16 cellular contexts compared by ENCODE assay signal in the genomic region with DNA sequence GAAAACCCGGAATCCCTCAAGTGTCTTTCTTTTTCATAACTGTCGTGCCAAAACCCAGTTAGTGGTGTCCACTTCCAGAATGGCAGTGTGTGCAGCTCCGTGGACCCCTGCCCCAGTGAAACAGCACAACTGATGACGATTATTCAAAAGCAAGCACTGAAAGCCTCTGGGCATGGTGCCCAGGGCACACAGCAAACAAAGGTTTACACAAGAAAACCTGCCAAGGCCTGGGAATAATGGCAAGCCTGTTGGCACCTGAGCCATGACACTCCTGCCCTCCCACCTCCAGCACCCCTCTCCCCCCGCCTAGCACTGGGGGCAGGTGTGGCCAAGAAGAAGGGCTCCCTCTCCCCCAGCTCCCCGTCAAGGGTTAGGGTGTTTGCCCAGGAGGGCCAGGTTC. TPM values are rescaled to one million over a fixed set of nuclear protein-coding genes. Genes with fewer than 3 reads are reported as not detected.
DNase-seq lines count a peak whose midpoint lies in the region; ATAC-seq and TF ChIP-seq lines count a peak whose summit lies in the region.
"Had no signal": no experiment of that assay in that cellular context is flagged by ENCODE, and none has a peak within 500 bp of the region (broad histone marks: within the 10 kb centered on the region; RNA-seq: fewer than 3 reads in every experiment).

No MANE protein-coding gene starts in this region.

- POLR2A ChIA-PET in PC-3 (lab: Charles Lee; ENCODE audit: unreplicated experiment), result no interaction called here
- POLR2A ChIA-PET in activated CD4-positive, alpha-beta T cell treated with anti-CD3 and anti-CD28 coated beads, Interleukin-2, amount 10 ng/mL, durations not matched to agents 7 days and 5 days (lab: Charles Lee), result no interaction called here

- peaks cover 10% of the 10 kb centered on the region for H3K36me3 Mint-ChIP-seq in activated CD4-positive, alpha-beta T cell treated with anti-CD3 and anti-CD28 coated beads, Interleukin-2, amount 10 ng/mL, durations not matched to agents 7 days and 5 days (ENCODE audit: low read depth)
- H3K36me3 Mint-ChIP-seq: activated naive CD8-positive, alpha-beta T cell treated with anti-CD3 and anti-CD28 coated beads, Interleukin-2, amount 10 ng/mL, durations not matched to agents 7 days and 5 days had no signal

- no peaks in the 10 kb centered on the region for H3K27me3 Mint-ChIP-seq in activated CD4-positive, alpha-beta T cell treated with anti-CD3 and anti-CD28 coated beads, Interleukin-2, amount 10 ng/mL, durations not matched to agents 7 days and 5 days
- H3K27me3 Mint-ChIP-seq: activated naive CD8-positive, alpha-beta T cell treated with anti-CD3 and anti-CD28 coated beads, Interleukin-2, amount 10 ng/mL, durations not matched to agents 7 days and 5 days had no signal

- no peaks in the 10 kb centered on the region for H3K27me3 ChIP-seq in PC-3 (ENCODE audit: low read length)
- H3K27me3 ChIP-seq: BE2C, MG63 had no signal

- no peak overlapping the region for H3K9ac ChIP-seq in PC-3 (ENCODE audit: low read length)
- H3K9ac ChIP-seq: parathyroid adenoma had no signal

- no TSS peak for BruUV-seq in PC-3 (replicated peaks; lab: Mats Ljungman, UMichigan)

- peak overlapping the region; percentile 59 for H3K27ac ChIP-seq in PC-3 (ENCODE audit: low read length)
- H3K27ac ChIP-seq: parathyroid adenoma had no signal

- peak; percentile 64 for DNase-seq in DMS153 treated with DMSO at 0.1 percent for 48 hours (lab: John Stamatoyannopoulos, UW; ENCODE audit: unreplicated experiment)
- peak; percentile 28 for DNase-seq in NCI-H128 (lab: John Stamatoyannopoulos, UW; ENCODE audit: unreplicated experiment)
- DNase-seq in PC-3, result peak; percentile 69
- DNase-seq in mucosa of descending colon, result peak; percentile 63 to 71 (median 66)
- DNase-seq in kidney glomerular epithelial cell (lab: John Stamatoyannopoulos, UW), result no peak
- DNase-seq in activated CD4-positive, alpha-beta T cell treated with anti-CD3 and anti-CD28 coated beads, Interleukin-2, amount 10 ng/mL, durations not matched to agents 7 days and 5 days, result no peak
- DNase-seq: activated naive CD8-positive, alpha-beta T cell treated with anti-CD3 and anti-CD28 coated beads, Interleukin-2, amount 10 ng/mL, durations not matched to agents 7 days and 5 days; BE2C; MG63; NCI-H524; T-helper 2 cell had no signal

- peaks cover 39% of the 10 kb centered on the region for H3K4me1 Mint-ChIP-seq in activated CD4-positive, alpha-beta T cell treated with anti-CD3 and anti-CD28 coated beads, Interleukin-2, amount 10 ng/mL, durations not matched to agents 7 days and 5 days

- no peak for TF ChIP-seq CTCF in PC-3 (conservative IDR thresholded peaks at IDR 0.05; ENCODE audit: low read depth, low read length)
- no peak for TF ChIP-seq CTCF in mucosa of descending colon (IDR thresholded peaks at IDR 0.05)

- no peak overlapping the region for H2AFZ ChIP-seq in PC-3 (ENCODE audit: low read length)
- H2AFZ ChIP-seq: parathyroid adenoma had no signal

- CTCF ChIA-PET in PC-3 (lab: Charles Lee), result no interaction called here
- CTCF ChIA-PET in activated CD4-positive, alpha-beta T cell treated with anti-CD3 and anti-CD28 coated beads, Interleukin-2, amount 10 ng/mL, durations not matched to agents 7 days and 5 days (lab: Charles Lee), result interaction anchor here (0.7 to 4.2 kb wide), 5 partner anchors 8 to 66 kb away, joined by 3 to 19 read pairs (median 3); a partner anchor contains a TSS

- H3K4me3 ChIP-seq in PC-3 (ENCODE audit: low read length) (peak overlapping the region; percentile 27; the same call in 1 of the 2 replicates), mucosa of descending colon (no peak overlapping the region)
- H3K4me3 ChIP-seq: MG63 had no signal

- H3K36me3 ChIP-seq in PC-3 (ENCODE audit: low read depth, low read length) (peaks cover 6% of the 10 kb centered on the region; the same call in 1 of the 2 replicates), mucosa of descending colon (ENCODE audit: low read depth) (no peaks in the 10 kb centered on the region)

- H4K20me1 ChIP-seq in PC-3 (ENCODE audit: low read length), result no peaks in the 10 kb centered on the region

- peak overlapping the region; percentile 67 for H3K4me2 ChIP-seq in PC-3 (ENCODE audit: low read length)

- intact Hi-C loops in PC-3 (cut with micrococcal nuclease) (no loop called here), mucosa of descending colon (cut with DNase I, micrococcal nuclease) (no loop called here)

- H3F3A ChIP-seq in PC-3 (ENCODE audit: low read length, unreplicated experiment), result no peaks in the 10 kb centered on the region

- ATAC-seq in PC-3 (peak; percentile 24), mucosa of descending colon (peak; percentile 34), GM18858 (IDR thresholded peaks at IDR 0.05; ENCODE audit: unreplicated experiment) (no peak), GM21423 (IDR thresholded peaks at IDR 0.05; ENCODE audit: unreplicated experiment) (no peak)

- no peaks in the 10 kb centered on the region for H3K9me3 Mint-ChIP-seq in activated CD4-positive, alpha-beta T cell treated with anti-CD3 and anti-CD28 coated beads, Interleukin-2, amount 10 ng/mL, durations not matched to agents 7 days and 5 days
- H3K9me3 Mint-ChIP-seq: activated naive CD8-positive, alpha-beta T cell treated with anti-CD3 and anti-CD28 coated beads, Interleukin-2, amount 10 ng/mL, durations not matched to agents 7 days and 5 days had no signal

- H3K9me3 ChIP-seq in PC-3 (ENCODE audit: low read length), result no peaks in the 10 kb centered on the region
- H3K9me3 ChIP-seq in mucosa of descending colon, result no peaks in the 10 kb centered on the region
- H3K9me3 ChIP-seq: BE2C, MG63 had no signal

- H3K27ac Mint-ChIP-seq in activated CD4-positive, alpha-beta T cell treated with anti-CD3 and anti-CD28 coated beads, Interleukin-2, amount 10 ng/mL, durations not matched to agents 7 days and 5 days, result no peak overlapping the region
- H3K27ac Mint-ChIP-seq: activated naive CD8-positive, alpha-beta T cell treated with anti-CD3 and anti-CD28 coated beads, Interleukin-2, amount 10 ng/mL, durations not matched to agents 7 days and 5 days had no signal

- peaks cover 19% of the 10 kb centered on the region for H3K4me1 ChIP-seq in PC-3 (ENCODE audit: insufficient read depth, low read length)
- H3K4me1 ChIP-seq in mucosa of descending colon (ENCODE audit: low read depth), result peaks cover 19% of the 10 kb centered on the region
- H3K4me1 ChIP-seq: parathyroid adenoma had no signal

- H3K4me3 Mint-ChIP-seq in activated CD4-positive, alpha-beta T cell treated with anti-CD3 and anti-CD28 coated beads, Interleukin-2, amount 10 ng/mL, durations not matched to agents 7 days and 5 days, result no peak overlapping the region

- H3K79me2 ChIP-seq in PC-3 (ENCODE audit: low read length), result peaks cover 34% of the 10 kb centered on the region
- H3K79me2 ChIP-seq: parathyroid adenoma had no signal

- no peaks in the 10 kb centered on the region for H3K9me2 ChIP-seq in PC-3 (replicated peaks; ENCODE audit: low read length)

RNA-seq across cellular contexts. Expression of a gene that starts 2.8 kb away (rescaled TPM):
- 51.9 and 109 TPM in 2 replicates for total RNA-seq in PC-3 (2014; rRNA removed)
- 10 to 100 TPM in 1 of 3 donors, 1 to 10 TPM in 2; 3.1 to 20.0 (median 6.9) TPM for total RNA-seq in mucosa of descending colon
- 100 to 1,000 TPM; 122 to 151 TPM for total RNA-seq in activated CD4-positive, alpha-beta T cell treated with anti-CD3 and anti-CD28 coated beads, Interleukin-2, amount 10 ng/mL, durations not matched to agents 7 days and 5 days

RNA-seq across cellular contexts. Expression of a gene that starts 8.3 kb away (rescaled TPM):
- total RNA-seq in PC-3 (2014; rRNA removed) (37.9 and 45.0 TPM in 2 replicates), mucosa of descending colon (10 to 100 TPM in 1 of 3 donors, 1 to 10 TPM in 2; 4.2 to 16.1 (median 8.0) TPM)
- 10 to 100 TPM; 49.7 to 50.9 TPM for total RNA-seq in activated CD4-positive, alpha-beta T cell treated with anti-CD3 and anti-CD28 coated beads, Interleukin-2, amount 10 ng/mL, durations not matched to agents 7 days and 5 days

RNA-seq across cellular contexts. Expression of a gene that starts 13.4 kb away (rescaled TPM):
- total RNA-seq in PC-3 (2014; rRNA removed) (3.6 and 7.1 TPM in 2 replicates), mucosa of descending colon (1 to 10 TPM in 2 of 3 donors, under 1 TPM in 1; 0.22 to 1.7 (median 1.3) TPM)
- under 1 TPM in 1 of 2 experiments, not detected in 1; 0.08 TPM for total RNA-seq in activated CD4-positive, alpha-beta T cell treated with anti-CD3 and anti-CD28 coated beads, Interleukin-2, amount 10 ng/mL, durations not matched to agents 7 days and 5 days
- total RNA-seq: frontal cortex had no signal

RNA-seq across cellular contexts. Expression of a gene that starts 35.3 kb away (rescaled TPM):
- total RNA-seq in PC-3 (2014; rRNA removed), result 0.33 and 1.2 TPM in 2 replicates
- total RNA-seq in mucosa of descending colon, result under 1 TPM; 0.14 to 0.61 (median 0.47) TPM
- total RNA-seq in activated CD4-positive, alpha-beta T cell treated with anti-CD3 and anti-CD28 coated beads, Interleukin-2, amount 10 ng/mL, durations not matched to agents 7 days and 5 days, result not detected
- total RNA-seq: activated naive CD8-positive, alpha-beta T cell treated with anti-CD3 and anti-CD28 coated beads, Interleukin-2, amount 10 ng/mL, durations not matched to agents 7 days and 5 days; frontal cortex; temporal lobe had no signal

RNA-seq across cellular contexts. Expression of a gene that starts 40.5 kb away (rescaled TPM):
- total RNA-seq in PC-3 (2014; rRNA removed) (not detected in 2 replicates), mucosa of descending colon (not detected)
- total RNA-seq in activated CD4-positive, alpha-beta T cell treated with anti-CD3 and anti-CD28 coated beads, Interleukin-2, amount 10 ng/mL, durations not matched to agents 7 days and 5 days, result not detected
- total RNA-seq: activated naive CD8-positive, alpha-beta T cell treated with anti-CD3 and anti-CD28 coated beads, Interleukin-2, amount 10 ng/mL, durations not matched to agents 7 days and 5 days had no signal

Comparison
In these comparisons a context has a peak if more than half of its experiments do, and no peak if none do; other contexts are left out.
1. DNase-seq: peak in DMS153 treated with DMSO at 0.1 percent for 48 hours (single experiment), NCI-H128 (single experiment), PC-3 (single experiment) and mucosa of descending colon (3 of 3); none in kidney glomerular epithelial cell (single experiment) and activated CD4-positive, alpha-beta T cell treated with anti-CD3 and anti-CD28 coated beads, Interleukin-2, amount 10 ng/mL, durations not matched to agents 7 days and 5 days (single experiment).
2. ATAC-seq: peak in PC-3 (single experiment) and mucosa of descending colon (single experiment); none in GM18858 (single experiment) and GM21423 (single experiment).